ENCODE assay signal across 1 cellular context in the genomic region with DNA sequence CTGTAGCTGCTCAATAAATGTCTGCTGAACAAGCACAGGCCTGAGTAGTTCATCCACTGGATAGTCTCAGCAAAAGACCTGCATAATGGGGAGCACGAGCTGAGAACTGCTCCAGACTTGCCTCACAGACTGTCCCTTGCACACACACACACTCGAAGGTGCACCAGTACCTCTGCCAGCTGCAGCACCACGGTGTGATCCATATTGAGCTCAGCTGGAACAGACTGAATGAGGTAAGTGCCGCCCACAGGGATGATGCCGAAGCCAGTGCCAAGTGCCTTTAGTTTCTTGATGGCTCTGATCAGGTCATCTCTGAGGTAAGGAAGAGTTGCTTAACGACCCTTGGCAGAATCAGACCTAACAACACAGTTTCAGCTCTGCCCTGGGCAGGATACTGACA.
TF ChIP-seq lines count a peak whose summit lies in the region.

No MANE protein-coding gene starts in this region.

TF ChIP-seq in GM12878, 131 proteins besides CTCF, POLR2A, EP300 and RAD21:
- TF ChIP-seq ASH2L (IDR thresholded peaks at IDR 0.05; ENCODE audit: borderline replicate concordance, low read depth): no peak
- TF ChIP-seq SIN3A (IDR thresholded peaks at IDR 0.05; ENCODE audit: low read depth, low read length): no peak
- TF ChIP-seq MEF2A (IDR thresholded peaks at IDR 0.05; ENCODE audit: insufficient read depth, low read depth, low read length): no peak
- TF ChIP-seq, protein P1, sequence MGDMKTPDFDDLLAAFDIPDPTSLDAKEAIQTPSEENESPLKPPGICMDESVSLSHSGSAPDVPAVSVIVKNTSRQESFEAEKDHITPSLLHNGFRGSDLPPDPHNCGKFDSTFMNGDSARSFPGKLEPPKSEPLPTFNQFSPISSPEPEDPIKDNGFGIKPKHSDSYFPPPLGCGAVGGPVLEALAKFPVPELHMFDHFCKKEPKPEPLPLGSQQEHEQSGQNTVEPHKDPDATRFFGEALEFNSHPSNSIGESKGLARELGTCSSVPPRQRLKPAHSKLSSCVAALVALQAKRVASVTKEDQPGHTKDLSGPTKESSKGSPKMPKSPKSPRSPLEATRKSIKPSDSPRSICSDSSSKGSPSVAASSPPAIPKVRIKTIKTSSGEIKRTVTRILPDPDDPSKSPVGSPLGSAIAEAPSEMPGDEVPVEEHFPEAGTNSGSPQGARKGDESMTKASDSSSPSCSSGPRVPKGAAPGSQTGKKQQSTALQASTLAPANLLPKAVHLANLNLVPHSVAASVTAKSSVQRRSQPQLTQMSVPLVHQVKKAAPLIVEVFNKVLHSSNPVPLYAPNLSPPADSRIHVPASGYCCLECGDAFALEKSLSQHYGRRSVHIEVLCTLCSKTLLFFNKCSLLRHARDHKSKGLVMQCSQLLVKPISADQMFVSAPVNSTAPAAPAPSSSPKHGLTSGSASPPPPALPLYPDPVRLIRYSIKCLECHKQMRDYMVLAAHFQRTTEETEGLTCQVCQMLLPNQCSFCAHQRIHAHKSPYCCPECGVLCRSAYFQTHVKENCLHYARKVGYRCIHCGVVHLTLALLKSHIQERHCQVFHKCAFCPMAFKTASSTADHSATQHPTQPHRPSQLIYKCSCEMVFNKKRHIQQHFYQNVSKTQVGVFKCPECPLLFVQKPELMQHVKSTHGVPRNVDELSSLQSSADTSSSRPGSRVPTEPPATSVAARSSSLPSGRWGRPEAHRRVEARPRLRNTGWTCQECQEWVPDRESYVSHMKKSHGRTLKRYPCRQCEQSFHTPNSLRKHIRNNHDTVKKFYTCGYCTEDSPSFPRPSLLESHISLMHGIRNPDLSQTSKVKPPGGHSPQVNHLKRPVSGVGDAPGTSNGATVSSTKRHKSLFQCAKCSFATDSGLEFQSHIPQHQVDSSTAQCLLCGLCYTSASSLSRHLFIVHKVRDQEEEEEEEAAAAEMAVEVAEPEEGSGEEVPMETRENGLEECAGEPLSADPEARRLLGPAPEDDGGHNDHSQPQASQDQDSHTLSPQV (IDR thresholded peaks at IDR 0.05): no peak
- TF ChIP-seq, protein P2, sequence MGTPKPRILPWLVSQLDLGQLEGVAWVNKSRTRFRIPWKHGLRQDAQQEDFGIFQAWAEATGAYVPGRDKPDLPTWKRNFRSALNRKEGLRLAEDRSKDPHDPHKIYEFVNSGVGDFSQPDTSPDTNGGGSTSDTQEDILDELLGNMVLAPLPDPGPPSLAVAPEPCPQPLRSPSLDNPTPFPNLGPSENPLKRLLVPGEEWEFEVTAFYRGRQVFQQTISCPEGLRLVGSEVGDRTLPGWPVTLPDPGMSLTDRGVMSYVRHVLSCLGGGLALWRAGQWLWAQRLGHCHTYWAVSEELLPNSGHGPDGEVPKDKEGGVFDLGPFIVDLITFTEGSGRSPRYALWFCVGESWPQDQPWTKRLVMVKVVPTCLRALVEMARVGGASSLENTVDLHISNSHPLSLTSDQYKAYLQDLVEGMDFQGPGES (IDR thresholded peaks at IDR 0.05): no peak
- no peak for TF ChIP-seq PAX5 (IDR thresholded peaks at IDR 0.05; ENCODE audit: borderline replicate concordance, low read depth, low read length)
- TF ChIP-seq IKZF1 (conservative IDR thresholded peaks at IDR 0.05): no peak
- TF ChIP-seq, protein P3, sequence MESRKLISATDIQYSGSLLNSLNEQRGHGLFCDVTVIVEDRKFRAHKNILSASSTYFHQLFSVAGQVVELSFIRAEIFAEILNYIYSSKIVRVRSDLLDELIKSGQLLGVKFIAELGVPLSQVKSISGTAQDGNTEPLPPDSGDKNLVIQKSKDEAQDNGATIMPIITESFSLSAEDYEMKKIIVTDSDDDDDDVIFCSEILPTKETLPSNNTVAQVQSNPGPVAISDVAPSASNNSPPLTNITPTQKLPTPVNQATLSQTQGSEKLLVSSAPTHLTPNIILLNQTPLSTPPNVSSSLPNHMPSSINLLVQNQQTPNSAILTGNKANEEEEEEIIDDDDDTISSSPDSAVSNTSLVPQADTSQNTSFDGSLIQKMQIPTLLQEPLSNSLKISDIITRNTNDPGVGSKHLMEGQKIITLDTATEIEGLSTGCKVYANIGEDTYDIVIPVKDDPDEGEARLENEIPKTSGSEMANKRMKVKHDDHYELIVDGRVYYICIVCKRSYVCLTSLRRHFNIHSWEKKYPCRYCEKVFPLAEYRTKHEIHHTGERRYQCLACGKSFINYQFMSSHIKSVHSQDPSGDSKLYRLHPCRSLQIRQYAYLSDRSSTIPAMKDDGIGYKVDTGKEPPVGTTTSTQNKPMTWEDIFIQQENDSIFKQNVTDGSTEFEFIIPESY (IDR thresholded peaks at IDR 0.05): no peak
